ENCODE assay signal across 2 cellular contexts in genomic region chr7:78530351-78530750, GRCh38.
TF ChIP-seq lines count a peak whose summit lies in the region.

No MANE protein-coding gene starts in this region.

TF ChIP-seq in A549, 52 proteins besides CTCF, POLR2A, EP300 and RAD21 (continued from another document):
- TF ChIP-seq, protein P1, sequence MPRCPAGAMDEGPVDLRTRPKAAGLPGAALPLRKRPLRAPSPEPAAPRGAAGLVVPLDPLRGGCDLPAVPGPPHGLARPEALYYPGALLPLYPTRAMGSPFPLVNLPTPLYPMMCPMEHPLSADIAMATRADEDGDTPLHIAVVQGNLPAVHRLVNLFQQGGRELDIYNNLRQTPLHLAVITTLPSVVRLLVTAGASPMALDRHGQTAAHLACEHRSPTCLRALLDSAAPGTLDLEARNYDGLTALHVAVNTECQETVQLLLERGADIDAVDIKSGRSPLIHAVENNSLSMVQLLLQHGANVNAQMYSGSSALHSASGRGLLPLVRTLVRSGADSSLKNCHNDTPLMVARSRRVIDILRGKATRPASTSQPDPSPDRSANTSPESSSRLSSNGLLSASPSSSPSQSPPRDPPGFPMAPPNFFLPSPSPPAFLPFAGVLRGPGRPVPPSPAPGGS (IDR thresholded peaks at IDR 0.05), result no peak
- TF ChIP-seq NPAS2 (CRISPR knock-in tag; IDR thresholded peaks at IDR 0.05; ENCODE audit: borderline replicate concordance), result no peak
- TF ChIP-seq HDAC2 (IDR thresholded peaks at IDR 0.05), result no peak
- TF ChIP-seq MYC (IDR thresholded peaks at IDR 0.05; ENCODE audit: borderline replicate concordance, low read length), result no peak
- no peak for TF ChIP-seq EHMT2 (IDR thresholded peaks at IDR 0.05; ENCODE audit: low read depth)
- no peak for TF ChIP-seq CBX2 (IDR thresholded peaks at IDR 0.05; ENCODE audit: borderline replicate concordance, low read depth)
- no peak for TF ChIP-seq HES2 (IDR thresholded peaks at IDR 0.05)
- TF ChIP-seq FOXS1 (CRISPR knock-in tag; IDR thresholded peaks at IDR 0.05), result no peak
- no peak for TF ChIP-seq EHF (CRISPR knock-in tag; IDR thresholded peaks at IDR 0.05)
- no peak for TF ChIP-seq FOSB (CRISPR knock-in tag; IDR thresholded peaks at IDR 0.05)
- TF ChIP-seq, protein P2, sequence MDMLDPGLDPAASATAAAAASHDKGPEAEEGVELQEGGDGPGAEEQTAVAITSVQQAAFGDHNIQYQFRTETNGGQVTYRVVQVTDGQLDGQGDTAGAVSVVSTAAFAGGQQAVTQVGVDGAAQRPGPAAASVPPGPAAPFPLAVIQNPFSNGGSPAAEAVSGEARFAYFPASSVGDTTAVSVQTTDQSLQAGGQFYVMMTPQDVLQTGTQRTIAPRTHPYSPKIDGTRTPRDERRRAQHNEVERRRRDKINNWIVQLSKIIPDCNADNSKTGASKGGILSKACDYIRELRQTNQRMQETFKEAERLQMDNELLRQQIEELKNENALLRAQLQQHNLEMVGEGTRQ (IDR thresholded peaks at IDR 0.05), result no peak
- TF ChIP-seq REST (IDR thresholded peaks at IDR 0.05), result no peak
- TF ChIP-seq CBX8 (IDR thresholded peaks at IDR 0.05), result no peak
- no peak for TF ChIP-seq MAFK (IDR thresholded peaks at IDR 0.05; ENCODE audit: partially characterized antibody)
- no peak for TF ChIP-seq TFCP2L1 (CRISPR knock-in tag; IDR thresholded peaks at IDR 0.05)
- no peak for TF ChIP-seq PBX3 (IDR thresholded peaks at IDR 0.05)
- TF ChIP-seq HOXB13 (CRISPR knock-in tag; IDR thresholded peaks at IDR 0.05; ENCODE audit: low read depth), result no peak

TF ChIP-seq in GM23338, 12 proteins besides CTCF, POLR2A, EP300 and RAD21 (continued from another document):
- TF ChIP-seq, protein P3, sequence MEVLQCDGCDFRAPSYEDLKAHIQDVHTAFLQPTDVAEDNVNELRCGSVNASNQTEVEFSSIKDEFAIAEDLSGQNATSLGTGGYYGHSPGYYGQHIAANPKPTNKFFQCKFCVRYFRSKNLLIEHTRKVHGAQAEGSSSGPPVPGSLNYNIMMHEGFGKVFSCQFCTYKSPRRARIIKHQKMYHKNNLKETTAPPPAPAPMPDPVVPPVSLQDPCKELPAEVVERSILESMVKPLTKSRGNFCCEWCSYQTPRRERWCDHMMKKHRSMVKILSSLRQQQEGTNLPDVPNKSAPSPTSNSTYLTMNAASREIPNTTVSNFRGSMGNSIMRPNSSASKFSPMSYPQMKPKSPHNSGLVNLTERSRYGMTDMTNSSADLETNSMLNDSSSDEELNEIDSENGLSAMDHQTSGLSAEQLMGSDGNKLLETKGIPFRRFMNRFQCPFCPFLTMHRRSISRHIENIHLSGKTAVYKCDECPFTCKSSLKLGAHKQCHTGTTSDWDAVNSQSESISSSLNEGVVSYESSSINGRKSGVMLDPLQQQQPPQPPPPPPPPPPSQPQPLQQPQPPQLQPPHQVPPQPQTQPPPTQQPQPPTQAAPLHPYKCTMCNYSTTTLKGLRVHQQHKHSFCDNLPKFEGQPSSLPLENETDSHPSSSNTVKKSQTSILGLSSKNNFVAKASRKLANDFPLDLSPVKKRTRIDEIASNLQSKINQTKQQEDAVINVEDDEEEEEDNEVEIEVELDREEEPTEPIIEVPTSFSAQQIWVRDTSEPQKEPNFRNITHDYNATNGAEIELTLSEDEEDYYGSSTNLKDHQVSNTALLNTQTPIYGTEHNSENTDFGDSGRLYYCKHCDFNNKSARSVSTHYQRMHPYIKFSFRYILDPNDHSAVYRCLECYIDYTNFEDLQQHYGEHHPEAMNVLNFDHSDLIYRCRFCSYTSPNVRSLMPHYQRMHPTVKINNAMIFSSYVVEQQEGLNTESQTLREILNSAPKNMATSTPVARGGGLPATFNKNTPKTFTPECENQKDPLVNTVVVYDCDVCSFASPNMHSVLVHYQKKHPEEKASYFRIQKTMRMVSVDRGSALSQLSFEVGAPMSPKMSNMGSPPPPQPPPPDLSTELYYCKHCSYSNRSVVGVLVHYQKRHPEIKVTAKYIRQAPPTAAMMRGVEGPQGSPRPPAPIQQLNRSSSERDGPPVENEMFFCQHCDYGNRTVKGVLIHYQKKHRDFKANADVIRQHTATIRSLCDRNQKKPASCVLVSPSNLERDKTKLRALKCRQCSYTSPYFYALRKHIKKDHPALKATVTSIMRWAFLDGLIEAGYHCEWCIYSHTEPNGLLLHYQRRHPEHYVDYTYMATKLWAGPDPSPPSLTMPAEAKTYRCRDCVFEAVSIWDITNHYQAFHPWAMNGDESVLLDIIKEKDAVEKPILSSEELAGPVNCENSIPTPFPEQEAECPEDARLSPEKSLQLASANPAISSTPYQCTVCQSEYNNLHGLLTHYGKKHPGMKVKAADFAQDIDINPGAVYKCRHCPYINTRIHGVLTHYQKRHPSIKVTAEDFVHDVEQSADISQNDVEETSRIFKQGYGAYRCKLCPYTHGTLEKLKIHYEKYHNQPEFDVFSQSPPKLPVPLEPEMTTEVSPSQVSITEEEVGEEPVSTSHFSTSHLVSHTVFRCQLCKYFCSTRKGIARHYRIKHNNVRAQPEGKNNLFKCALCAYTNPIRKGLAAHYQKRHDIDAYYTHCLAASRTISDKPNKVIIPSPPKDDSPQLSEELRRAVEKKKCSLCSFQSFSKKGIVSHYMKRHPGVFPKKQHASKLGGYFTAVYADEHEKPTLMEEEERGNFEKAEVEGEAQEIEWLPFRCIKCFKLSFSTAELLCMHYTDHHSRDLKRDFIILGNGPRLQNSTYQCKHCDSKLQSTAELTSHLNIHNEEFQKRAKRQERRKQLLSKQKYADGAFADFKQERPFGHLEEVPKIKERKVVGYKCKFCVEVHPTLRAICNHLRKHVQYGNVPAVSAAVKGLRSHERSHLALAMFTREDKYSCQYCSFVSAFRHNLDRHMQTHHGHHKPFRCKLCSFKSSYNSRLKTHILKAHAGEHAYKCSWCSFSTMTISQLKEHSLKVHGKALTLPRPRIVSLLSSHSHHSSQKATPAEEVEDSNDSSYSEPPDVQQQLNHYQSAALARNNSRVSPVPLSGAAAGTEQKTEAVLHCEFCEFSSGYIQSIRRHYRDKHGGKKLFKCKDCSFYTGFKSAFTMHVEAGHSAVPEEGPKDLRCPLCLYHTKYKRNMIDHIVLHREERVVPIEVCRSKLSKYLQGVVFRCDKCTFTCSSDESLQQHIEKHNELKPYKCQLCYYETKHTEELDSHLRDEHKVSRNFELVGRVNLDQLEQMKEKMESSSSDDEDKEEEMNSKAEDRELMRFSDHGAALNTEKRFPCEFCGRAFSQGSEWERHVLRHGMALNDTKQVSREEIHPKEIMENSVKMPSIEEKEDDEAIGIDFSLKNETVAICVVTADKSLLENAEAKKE (CRISPR knock-in tag; IDR thresholded peaks at IDR 0.05), result no peak
- TF ChIP-seq POLR2AphosphoS5 (IDR thresholded peaks at IDR 0.05; ENCODE audit: low read depth), result no peak
- TF ChIP-seq NANOG (IDR thresholded peaks at IDR 0.05; ENCODE audit: borderline replicate concordance), result no peak
- TF ChIP-seq ZNF114 (CRISPR knock-in tag; IDR thresholded peaks at IDR 0.05), result no peak
- TF ChIP-seq EZH2 (IDR thresholded peaks at IDR 0.05; ENCODE audit: low read depth, unreplicated experiment), result no peak
- no peak for TF ChIP-seq REST (IDR thresholded peaks at IDR 0.05; ENCODE audit: unreplicated experiment)
- no peak for TF ChIP-seq JUNB (IDR thresholded peaks at IDR 0.05; ENCODE audit: unreplicated experiment)
